ENCODE assay signal across 11 cellular contexts in the genomic region with DNA sequence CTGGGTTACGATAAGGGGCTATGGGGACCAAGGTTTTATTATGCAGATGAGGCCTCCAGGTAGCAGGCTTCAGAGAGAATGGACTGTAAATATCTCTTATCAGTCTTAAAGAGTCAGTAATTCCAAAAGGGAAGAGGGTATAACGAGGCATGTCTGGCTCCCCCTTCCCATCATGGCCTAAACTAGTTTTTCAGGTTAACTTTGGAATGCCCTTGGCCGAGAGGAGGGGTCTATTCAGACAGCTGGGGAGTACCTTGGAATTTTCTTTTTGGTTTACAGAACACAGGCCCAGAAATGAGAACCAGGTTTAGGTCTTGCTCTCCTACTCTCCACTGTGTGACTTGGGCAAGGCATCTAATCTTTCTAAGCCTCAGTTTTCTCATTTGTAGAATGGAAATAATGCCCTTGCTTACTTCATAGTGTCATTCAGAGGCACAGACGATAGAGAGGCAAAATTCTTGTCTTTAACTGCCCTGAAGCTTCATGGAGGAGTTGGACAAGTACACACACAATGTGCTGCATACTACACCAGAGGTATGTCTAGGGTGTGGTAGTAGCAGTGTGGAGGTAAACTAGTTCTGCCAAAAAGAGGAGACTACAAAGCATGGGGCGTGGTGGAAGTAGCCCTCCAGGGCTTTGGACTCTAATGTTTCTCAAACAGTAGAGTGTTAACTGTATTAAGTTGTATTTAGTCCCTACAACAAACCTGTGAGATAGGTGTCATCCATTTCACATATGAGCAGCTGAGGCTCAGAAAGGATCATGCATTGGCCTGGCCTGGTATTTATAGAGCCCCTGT. TPM values are rescaled to one million over a fixed set of nuclear protein-coding genes. Genes with fewer than 3 reads are reported as not detected.
DNase-seq lines count a peak whose midpoint lies in the region; ATAC-seq and TF ChIP-seq lines count a peak whose summit lies in the region.
"Had no signal": no experiment of that assay in that cellular context is flagged by ENCODE, and none has a peak within 500 bp of the region (broad histone marks: within the 10 kb centered on the region; RNA-seq: fewer than 3 reads in every experiment).

No MANE protein-coding gene starts in this region.

- H3K9me3 Mint-ChIP-seq in naive thymus-derived CD8-positive, alpha-beta T cell = no peaks in the 10 kb centered on the region
- H3K9me3 Mint-ChIP-seq in type B pancreatic cell (no peaks in the 10 kb centered on the region), HFFc6 (peaks cover 12% of the 10 kb centered on the region)

- 80 to 87% (median 83%) methylated on average over 5 of the region's 5 CpGs for WGBS in heart left ventricle, 4 donors
- 63 to 72% methylated on average over 5 of the region's 5 CpGs for WGBS in lower leg skin, 2 donors

- intact Hi-C loops in heart left ventricle (cut with DNase I) (no loop called here), cardiac septum (cut with DNase I) (no loop called here), breast epithelium (cut with DNase I; ENCODE audit: low total_unique reads) (no loop called here), lower leg skin (cut with DNase I; ENCODE audit: low total_unique reads) (no loop called here)

- no peaks in the 10 kb centered on the region for H3K27me3 Mint-ChIP-seq in naive thymus-derived CD8-positive, alpha-beta T cell
- H3K27me3 Mint-ChIP-seq in type B pancreatic cell (no peaks in the 10 kb centered on the region), HFFc6 (ENCODE audit: insufficient read depth) (peaks cover 2% of the 10 kb centered on the region)

- no peaks in the 10 kb centered on the region for H3K27me3 ChIP-seq in heart left ventricle
- H3K27me3 ChIP-seq in breast epithelium = no peaks in the 10 kb centered on the region

- peak overlapping the region in 9 of 10 donors; percentile 35 to 84 (median 64) for H3K27ac Mint-ChIP-seq in naive thymus-derived CD8-positive, alpha-beta T cell
- H3K27ac Mint-ChIP-seq in type B pancreatic cell (peak overlapping the region; percentile 99), HFFc6 (no peak overlapping the region)

- H3K9me3 ChIP-seq in heart left ventricle = no peaks in the 10 kb centered on the region
- H3K9me3 ChIP-seq in breast epithelium = no peaks in the 10 kb centered on the region

- no peak for TF ChIP-seq POLR2A in heart left ventricle (IDR thresholded peaks at IDR 0.05)
- no peak for TF ChIP-seq POLR2A in breast epithelium (IDR thresholded peaks at IDR 0.05)
- no peak for TF ChIP-seq POLR2A in lower leg skin (IDR thresholded peaks at IDR 0.05)

- peaks cover 5 to 19% (median 13%) of the 10 kb centered on the region in 3 donors for H3K36me3 Mint-ChIP-seq in naive thymus-derived CD8-positive, alpha-beta T cell
- H3K36me3 Mint-ChIP-seq in type B pancreatic cell (no peaks in the 10 kb centered on the region), HFFc6 (ENCODE audit: low read depth) (peaks cover 22% of the 10 kb centered on the region)

- DNase-seq in heart left ventricle (no peak), cardiac septum (ENCODE audit: low spot score) (no peak), breast epithelium (ENCODE audit: low spot score in 2 of 2) (no peak), type B pancreatic cell (ENCODE audit: extremely low spot score, unreplicated experiment) (no peak), lower leg skin (ENCODE audit: low spot score in 2 of 2) (no peak), mucosa of gallbladder (ENCODE audit: low spot score) (no peak), HFFc6 (no peak)
- no peak for DNase-seq in naive thymus-derived CD8-positive, alpha-beta T cell
- DNase-seq: NCI-H69, retina had no signal

- H3K27ac ChIP-seq in heart left ventricle = peak overlapping the region in 11 of 12 donors; percentile 41 to 77 (median 68)
- peak overlapping the region; percentile 82 to 87 for H3K27ac ChIP-seq in breast epithelium

- POLR2A ChIA-PET in naive thymus-derived CD8-positive, alpha-beta T cell (lab: Charles Lee) = interaction anchor here (1.0 to 3.0 kb wide), 4 partner anchors 13 to 45 kb away, joined by 3 to 24 read pairs (median 3); a partner anchor contains a TSS

- peaks cover 46 to 97% (median 94%) of the 10 kb centered on the region in 4 donors for H3K4me1 Mint-ChIP-seq in naive thymus-derived CD8-positive, alpha-beta T cell
- H3K4me1 Mint-ChIP-seq in type B pancreatic cell (ENCODE audit: unreplicated experiment) = peaks cover 15% of the 10 kb centered on the region
- H3K4me1 Mint-ChIP-seq in HFFc6 (ENCODE audit: low read depth) = peaks cover 36% of the 10 kb centered on the region

- no peak overlapping the region for H3K4me3 ChIP-seq in heart left ventricle
- H3K4me3 ChIP-seq in breast epithelium = no peak overlapping the region
- H3K4me3 ChIP-seq in lower leg skin (ENCODE audit: low read depth, poor library complexity, severe bottlenecking) = no peak overlapping the region

- ATAC-seq in heart left ventricle = no peak
- no peak for ATAC-seq in naive thymus-derived CD8-positive, alpha-beta T cell
- ATAC-seq: activated CD4-positive, CD25-positive, alpha-beta regulatory T cell treated with anti-CD3 and anti-CD28 coated beads, Interleukin-2, amount 50 U/mL, for 24 hours had no signal

- H3K36me3 ChIP-seq in heart left ventricle (peaks cover 0 to 24% (median 6%) of the 10 kb centered on the region in 9 donors), breast epithelium (no peaks in the 10 kb centered on the region)

- H3K4me1 ChIP-seq in heart left ventricle = peaks cover 17 to 84% (median 67%) of the 10 kb centered on the region in 12 donors
- peaks cover 7 to 31% of the 10 kb centered on the region in 2 donors for H3K4me1 ChIP-seq in breast epithelium

- H3K4me3 Mint-ChIP-seq in naive thymus-derived CD8-positive, alpha-beta T cell = peak overlapping the region in 2 of 10 donors; percentile 17 to 21
- H3K4me3 Mint-ChIP-seq in type B pancreatic cell (peak overlapping the region; percentile 76), HFFc6 (no peak overlapping the region)

- TF ChIP-seq CTCF in heart left ventricle (IDR thresholded peaks at IDR 0.05) = no peak
- TF ChIP-seq CTCF in breast epithelium (IDR thresholded peaks at IDR 0.05) = no peak
- no peak for TF ChIP-seq CTCF in type B pancreatic cell (conservative IDR thresholded peaks at IDR 0.05)
- no peak for TF ChIP-seq CTCF in lower leg skin (IDR thresholded peaks at IDR 0.05)
- no peak for TF ChIP-seq CTCF in HFFc6 (IDR thresholded peaks at IDR 0.05)

RNA-seq across cellular contexts. Expression of a gene that starts 45.5 kb away (rescaled TPM):
- total RNA-seq in heart left ventricle (100 to 1,000 TPM in 1 of 9 donors, 10 to 100 TPM in 7, 1 to 10 TPM in 1; 9.2 to 190 (median 18.4) TPM), cardiac septum (19.9 TPM), breast epithelium (10 to 100 TPM; 10.4 to 27.8 (median 18.0) TPM), type B pancreatic cell (ENCODE audit: low replicate concordance) (50.1 and 77.4 TPM in 2 replicates), lower leg skin (10 to 100 TPM in 3 of 4 donors, 1 to 10 TPM in 1; 9.6 to 15.0 (median 14.5) TPM), mucosa of gallbladder (38.3 TPM)
- polyA plus RNA-seq in heart left ventricle = 10 to 100 TPM in 1 of 2 donors, 1 to 10 TPM in 1; 7.5 to 12.2 TPM
- total RNA-seq in naive thymus-derived CD8-positive, alpha-beta T cell = 100 to 1,000 TPM; 116 to 127 TPM
- polyA plus RNA-seq in naive thymus-derived CD8-positive, alpha-beta T cell = 100 to 1,000 TPM; 108 to 218 (median 141) TPM
- total RNA-seq in HFFc6 (2021; fragmentation: NEBNext Ultra II Directional; extraction: Animal tissue kit (Norgen Biotek cat#: 25700)) = 10 to 100 TPM in 5 of 6 experiments, 1 to 10 TPM in 1; 9.8 to 19.7 (median 17.3) TPM
